In the genomic region with DNA sequence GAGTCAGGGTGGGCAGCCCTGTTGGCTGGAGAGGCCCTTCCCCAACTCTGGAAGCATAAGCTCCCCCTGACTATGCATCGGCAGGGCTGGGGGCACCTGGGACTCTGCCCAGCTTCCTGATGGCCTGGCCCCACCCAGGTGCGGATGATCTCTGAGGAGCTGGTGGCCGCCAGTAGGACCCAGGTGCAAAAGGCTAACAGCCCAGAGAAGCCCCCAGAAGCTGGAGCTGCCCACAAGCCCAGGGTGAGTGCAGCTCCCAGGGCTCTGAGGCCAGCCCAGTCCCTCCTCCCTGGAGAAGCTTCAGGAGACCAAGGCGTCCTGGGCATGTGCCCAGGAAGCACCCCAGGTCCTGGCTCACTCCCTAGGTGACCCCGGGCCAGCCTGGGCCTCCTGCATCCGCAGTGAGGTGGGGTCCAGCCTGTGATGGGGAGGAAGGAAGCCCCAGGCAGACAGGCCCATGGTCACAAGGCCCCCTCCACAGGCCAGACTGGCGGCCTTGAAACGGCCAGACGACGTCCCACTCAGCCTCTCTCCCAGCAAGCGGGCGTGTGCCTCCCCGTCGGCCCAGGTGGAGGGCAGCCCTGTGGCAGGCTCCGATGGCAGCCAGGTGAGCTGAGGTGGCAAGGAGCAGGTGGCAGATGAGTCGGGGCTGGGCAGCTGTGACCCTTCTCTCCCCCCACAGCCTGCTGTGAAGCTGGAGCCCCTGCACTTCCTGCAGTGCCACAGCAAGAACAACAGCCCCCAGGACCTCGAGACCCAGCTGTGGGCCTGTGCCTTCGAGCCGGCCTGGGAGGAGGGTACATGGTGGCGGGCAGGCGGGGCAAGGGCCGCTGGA, we compare ENCODE assay signal across 25 cellular contexts. TPM values are rescaled to one million over a fixed set of nuclear protein-coding genes. Genes with fewer than 3 reads are reported as not detected.
A peak's percentile ranks its signal among the peaks of the same experiment; 100 is the strongest.
DNase-seq lines count a peak whose midpoint lies in the region; ATAC-seq, FAIRE-seq and TF ChIP-seq lines count a peak whose summit lies in the region.
"Had no signal": no experiment of that assay in that cellular context is flagged by ENCODE, and none has a peak within 500 bp of the region (broad histone marks: within the 10 kb centered on the region; RNA-seq: fewer than 3 reads in every experiment).

No MANE protein-coding gene starts in this region.

- H3K4me2 ChIP-seq in mammary epithelial cell (ENCODE audit: insufficient read depth, low read depth, low read length) (no peak overlapping the region), OCI-LY1 (ENCODE audit: low read length) (peak overlapping the region; percentile 51; the same call in 1 of the 2 replicates), HepG2 (ENCODE audit: low read depth, low read length) (no peak overlapping the region)
- H3K4me2 ChIP-seq: GM23338, hepatocyte had no signal

- H3K79me2 ChIP-seq in mammary epithelial cell (ENCODE audit: insufficient read depth, low read length): peaks cover 26% of the 10 kb centered on the region
- peaks cover 12% of the 10 kb centered on the region for H3K79me2 ChIP-seq in OCI-LY1 (ENCODE audit: insufficient read depth, low read length)
- H3K79me2 ChIP-seq in HepG2 (ENCODE audit: insufficient read depth, low read length): peaks cover 13% of the 10 kb centered on the region

- TF ChIP-seq RAD21 in HepG2 (CRISPR knock-in tag; IDR thresholded peaks at IDR 0.05): no peak

- no peaks in the 10 kb centered on the region for H3K9me2 ChIP-seq in OCI-LY1 (ENCODE audit: low read depth, low read length)

- in situ Hi-C loops in mammary epithelial cell (cut with MboI; ENCODE audit: low sequenced_read_pairs in 2 of 2) (no loop called here), HepG2 (cut with HindIII; ENCODE audit: extremely low pct_ligation_motif_present, low pct_unique_long_range_greater_than_20kb) (no loop called here)

- peaks cover 15% of the 10 kb centered on the region for H3K36me3 Mint-ChIP-seq in MCF 10A (ENCODE audit: insufficient read depth, unreplicated experiment)
- H3K36me3 Mint-ChIP-seq: activated naive CD8-positive, alpha-beta T cell treated with anti-CD3 and anti-CD28 coated beads for 36 hours; CD4-positive, CD25-positive, alpha-beta regulatory T cell; IgD-negative memory B cell had no signal

- H3K4me3 ChIP-seq in mammary epithelial cell (replicated peaks in 1 of 3; ENCODE audit: insufficient read depth in 1 of 3, low read depth in 2 of 3, low read length in 3 of 3): no peak overlapping the region
- no peak overlapping the region for H3K4me3 ChIP-seq in OCI-LY1 (ENCODE audit: low read depth, low read length, poor library complexity, severe bottlenecking)
- no peak overlapping the region for H3K4me3 ChIP-seq in HepG2 (replicated peaks in 1 of 3; ENCODE audit: insufficient read depth in 1 of 3, low read depth in 2 of 3, low read length in 3 of 3)
- H3K4me3 ChIP-seq in suprapubic skin: no peak overlapping the region
- H3K4me3 ChIP-seq: gastroesophageal sphincter, GM23338, hepatocyte had no signal

- H2AFZ ChIP-seq in mammary epithelial cell (ENCODE audit: low read depth, low read length) (no peak overlapping the region), OCI-LY1 (ENCODE audit: low read length) (no peak overlapping the region), HepG2 (ENCODE audit: low read length) (no peak overlapping the region)
- H2AFZ ChIP-seq: GM23338, hepatocyte had no signal

- peaks cover 11% of the 10 kb centered on the region for H3K4me1 Mint-ChIP-seq in MCF 10A (ENCODE audit: insufficient read depth, unreplicated experiment)

- dilution Hi-C loops in mammary epithelial cell (cut with HindIII; ENCODE audit: low sequenced_read_pairs): no loop called here

- no peak for TF ChIP-seq EP300 in HepG2 (IDR thresholded peaks at IDR 0.05; ENCODE audit: low read depth in 2 of 2, low read length in 2 of 2)
- TF ChIP-seq EP300 in HepG2 (CRISPR knock-in tag; IDR thresholded peaks at IDR 0.05; ENCODE audit: borderline replicate concordance): no peak
- TF ChIP-seq EP300 in suprapubic skin (IDR thresholded peaks at IDR 0.05): no peak

- no peaks in the 10 kb centered on the region for H3K9me3 Mint-ChIP-seq in MCF 10A (ENCODE audit: unreplicated experiment)
- H3K9me3 Mint-ChIP-seq: activated naive CD8-positive, alpha-beta T cell treated with anti-CD3 and anti-CD28 coated beads for 36 hours; CD4-positive, CD25-positive, alpha-beta regulatory T cell; IgD-negative memory B cell; memory B cell; stimulated activated effector memory CD8-positive, alpha-beta T cell treated with anti-CD3 and anti-CD28 coated beads, Interleukin-12 subunit alpha, Interleukin-12 subunit beta, amount 100 ng/mL, for 72 hours had no signal

- H3K9me3 ChIP-seq in mammary epithelial cell (replicated peaks; ENCODE audit: insufficient read depth, low read length) (no peaks in the 10 kb centered on the region), OCI-LY1 (ENCODE audit: low read length) (no peaks in the 10 kb centered on the region), HepG2 (ENCODE audit: low read length) (no peaks in the 10 kb centered on the region), suprapubic skin (no peaks in the 10 kb centered on the region)
- H3K9me3 ChIP-seq: gastroesophageal sphincter had no signal

- H3K4me1 ChIP-seq in mammary epithelial cell (ENCODE audit: insufficient read depth, low read length): peaks cover 12% of the 10 kb centered on the region
- peaks cover 33% of the 10 kb centered on the region for H3K4me1 ChIP-seq in OCI-LY1 (ENCODE audit: insufficient read depth, low read length, severe bottlenecking)
- peaks cover 27% of the 10 kb centered on the region for H3K4me1 ChIP-seq in HepG2 (ENCODE audit: insufficient read depth, low read length)
- H3K4me1 ChIP-seq in suprapubic skin: peaks cover 34% of the 10 kb centered on the region

- TF ChIP-seq POLR2A in HepG2 (IDR thresholded peaks at IDR 0.05; ENCODE audit: insufficient read depth in 1 of 2, low read depth in 2 of 2, low read length in 2 of 2): no peak
- TF ChIP-seq POLR2A in suprapubic skin (IDR thresholded peaks at IDR 0.05): no peak

- H3K4me3 Mint-ChIP-seq in MCF 10A (ENCODE audit: unreplicated experiment): no peak overlapping the region
- H3K4me3 Mint-ChIP-seq: activated naive CD8-positive, alpha-beta T cell treated with anti-CD3 and anti-CD28 coated beads for 36 hours; memory B cell; stimulated activated effector memory CD8-positive, alpha-beta T cell treated with anti-CD3 and anti-CD28 coated beads, Interleukin-12 subunit alpha, Interleukin-12 subunit beta, amount 100 ng/mL, for 72 hours had no signal

- H3K27me3 ChIP-seq in mammary epithelial cell (ENCODE audit: insufficient read depth, low read length): no peaks in the 10 kb centered on the region
- H3K27me3 ChIP-seq in OCI-LY1 (ENCODE audit: insufficient read depth, low read length): no peaks in the 10 kb centered on the region
- peaks cover 0 to 5% of the 10 kb centered on the region in 2 experiments; a peak in 2 of 5 replicates for H3K27me3 ChIP-seq in HepG2 (ENCODE audit: control insufficient read depth in 1 of 2, insufficient read depth in 2 of 2, low read length in 2 of 2)
- no peaks in the 10 kb centered on the region for H3K27me3 ChIP-seq in suprapubic skin
- H3K27me3 ChIP-seq: gastroesophageal sphincter, hepatocyte had no signal

- H3K9ac ChIP-seq in mammary epithelial cell (ENCODE audit: insufficient read depth, low read length) (no peak overlapping the region), OCI-LY1 (ENCODE audit: low read length) (no peak overlapping the region), HepG2 (ENCODE audit: insufficient read depth, low read depth, low read length) (no peak overlapping the region)

- H4K20me1 ChIP-seq in mammary epithelial cell (ENCODE audit: insufficient read depth, low read length): no peaks in the 10 kb centered on the region
- no peaks in the 10 kb centered on the region for H4K20me1 ChIP-seq in OCI-LY1 (ENCODE audit: insufficient read depth, low read length)
- no peaks in the 10 kb centered on the region for H4K20me1 ChIP-seq in HepG2 (ENCODE audit: insufficient read depth, low read length)

- ATAC-seq in HepG2: no peak
- ATAC-seq: gastroesophageal sphincter; GM23338; stimulated activated effector memory CD8-positive, alpha-beta T cell treated with anti-CD3 and anti-CD28 coated beads, Interleukin-12 subunit alpha, Interleukin-12 subunit beta, amount 100 ng/mL, for 72 hours had no signal

- no peak for FAIRE-seq in HepG2 (lab: Jason Lieb, UNC)
- FAIRE-seq: colon had no signal

- intact Hi-C loops in MCF 10A (cut with micrococcal nuclease) (no loop called here), mammary epithelial cell (cut with micrococcal nuclease) (no loop called here), HepG2 (cut with micrococcal nuclease; ENCODE audit: unreplicated experiment) (no loop called here)

- CTCF ChIA-PET in MCF 10A (lab: Yijun Ruan, JAX) (no interaction called here), mammary epithelial cell (lab: Charles Lee; ENCODE audit: low non-redundant PET) (no interaction called here), HepG2 (lab: Yijun Ruan, JAX; ENCODE audit: low intra/inter-chr PET ratio, low total read pairs) (no interaction called here)

- H3K27ac ChIP-seq in mammary epithelial cell (ENCODE audit: insufficient read depth, low read depth, low read length) (no peak overlapping the region), OCI-LY1 (ENCODE audit: low read depth, low read length, poor library complexity, severe bottlenecking) (no peak overlapping the region), HepG2 (ENCODE audit: extremely low read length, insufficient read depth, low read length) (no peak overlapping the region), suprapubic skin (no peak overlapping the region)
- H3K27ac ChIP-seq: gastroesophageal sphincter, hepatocyte had no signal

- no peaks in the 10 kb centered on the region for H3K36me3 ChIP-seq in mammary epithelial cell (ENCODE audit: insufficient read depth, low read length)
- peaks cover 49% of the 10 kb centered on the region for H3K36me3 ChIP-seq in OCI-LY1 (ENCODE audit: insufficient read depth, low read length)
- peaks cover 0 to 2% of the 10 kb centered on the region in 2 experiments; a peak in 2 of 5 replicates for H3K36me3 ChIP-seq in HepG2 (replicated peaks in 1 of 2; ENCODE audit: control insufficient read depth in 1 of 2, insufficient read depth in 2 of 2, low read length in 2 of 2)
- peaks cover 39% of the 10 kb centered on the region for H3K36me3 ChIP-seq in suprapubic skin

- TF ChIP-seq CTCF in MCF 10A (IDR thresholded peaks at IDR 0.05; ENCODE audit: unreplicated experiment) (no peak), mammary epithelial cell (conservative IDR thresholded peaks at IDR 0.05 in 1 of 2, IDR thresholded peaks at IDR 0.05 in 1 of 2; ENCODE audit: extremely low read depth in 1 of 2, insufficient read depth in 1 of 2, low read depth in 1 of 2, low read length in 2 of 2) (no peak), OCI-LY1 (IDR thresholded peaks at IDR 0.05; ENCODE audit: low read length) (no peak), HepG2 (CRISPR knock-in tag; IDR thresholded peaks at IDR 0.05) (no peak), suprapubic skin (IDR thresholded peaks at IDR 0.05) (no peak)

- no peaks in the 10 kb centered on the region for H3K27me3 Mint-ChIP-seq in MCF 10A (ENCODE audit: insufficient read depth, unreplicated experiment)
- H3K27me3 Mint-ChIP-seq: activated naive CD8-positive, alpha-beta T cell treated with anti-CD3 and anti-CD28 coated beads for 36 hours; CD4-positive, CD25-positive, alpha-beta regulatory T cell; IgD-negative memory B cell; memory B cell had no signal

- DNase-seq in MCF 10A (ENCODE audit: unreplicated experiment) (no peak), mammary epithelial cell (no peak), HepG2 (ENCODE audit: low spot score) (no peak), suprapubic skin (ENCODE audit: low spot score in 2 of 2) (peak; percentile 61 to 65), NCI-H524 (lab: John Stamatoyannopoulos, UW) (no peak), mesenteric fat pad (ENCODE audit: low spot score) (no peak), NCI-H510A (lab: John Stamatoyannopoulos, UW) (no peak)
- DNase-seq: 8988T; activated effector memory CD4-positive, alpha-beta T cell treated with anti-CD3 and anti-CD28 coated beads, Interleukin-2, amount 50 U/mL, for 16 hours; activated T-cell treated with anti-CD3 and anti-CD28 coated beads for 4 hours; DMS79 treated with DMSO at 0.1 percent for 48 hours; GF-D8; NCI-H1048; SHP77; stimulated activated CD4-positive, alpha-beta T cell treated with anti-CD3 and anti-CD28 coated beads, Interleukin-15, amount 100 ng/mL, for 24 hours had no signal

- no TSS peak for BruUV-seq in MCF 10A (replicated peaks; lab: Mats Ljungman, UMichigan)
- BruUV-seq in mammary epithelial cell (replicated peaks; lab: Mats Ljungman, UMichigan): no TSS peak
- BruUV-seq in HepG2 (replicated peaks; lab: Mats Ljungman, UMichigan): no TSS peak

- 90% methylated on average over 21 of the region's 22 CpGs for WGBS in mammary epithelial cell (ENCODE audit: low coverage, missing lambda C conversion rate)
- 92% methylated on average over 14 of the region's 22 CpGs for WGBS in HepG2 (ENCODE audit: low lambda C conversion rate)
- 86% methylated on average over 6 of the region's 22 CpGs for WGBS in suprapubic skin

- POLR2A ChIA-PET in MCF 10A (lab: Yijun Ruan, JAX): no interaction called here
- POLR2A ChIA-PET in HepG2 (lab: Yijun Ruan, JAX): no interaction called here

- peak overlapping the region; percentile 31 for H3K27ac Mint-ChIP-seq in MCF 10A (ENCODE audit: low read depth, unreplicated experiment)
- H3K27ac Mint-ChIP-seq: CD4-positive, CD25-positive, alpha-beta regulatory T cell; GM23338; memory B cell; stimulated activated effector memory CD8-positive, alpha-beta T cell treated with anti-CD3 and anti-CD28 coated beads, Interleukin-12 subunit alpha, Interleukin-12 subunit beta, amount 100 ng/mL, for 72 hours had no signal

- H3F3A ChIP-seq in OCI-LY1 (ENCODE audit: insufficient read depth, low read length): no peaks in the 10 kb centered on the region

RNA-seq across cellular contexts. Expression of a gene that starts 3.0 kb away (rescaled TPM):
- 15.6 and 18.9 TPM in 2 replicates for total RNA-seq in MCF 10A (2022)
- total RNA-seq in mammary epithelial cell: 10 to 100 TPM; 17.8 to 18.3 TPM
- 18.0 TPM for polyA plus RNA-seq in mammary epithelial cell
- 10.0 TPM for polyA minus RNA-seq in mammary epithelial cell
- 14.5 and 16.3 TPM in 2 replicates for total RNA-seq in HepG2 (2016; rRNA removed; fragmentation: Illumina TruSeq; extraction: Trizol)
- 6.5 and 7.5 TPM in 2 replicates for total RNA-seq in HepG2 (2016; cell fraction: cytosol; rRNA removed; fragmentation: Illumina TruSeq; extraction: Trizol; ENCODE audit: low read depth)
- total RNA-seq in HepG2 (2016; cell fraction: insoluble cytoplasmic fraction; rRNA removed; fragmentation: Illumina TruSeq; extraction: Trizol): 14.1 and 16.9 TPM in 2 replicates
- 9.7 and 10.1 TPM in 2 replicates for total RNA-seq in HepG2 (2016; cell fraction: membrane; rRNA removed; fragmentation: Illumina TruSeq; extraction: Trizol)
- total RNA-seq in HepG2 (2016; cell fraction: nucleus; rRNA removed; fragmentation: Illumina TruSeq; extraction: Trizol): 10.3 and 12.9 TPM in 2 replicates
- polyA plus RNA-seq in HepG2 (2011; rRNA removed): 8.5 and 12.7 TPM in 2 replicates
- 7.5 and 11.4 TPM in 2 replicates for polyA plus RNA-seq in HepG2 (2011; cell fraction: cytosol; rRNA removed)
- polyA plus RNA-seq in HepG2 (2011; cell fraction: nucleus; rRNA removed): 30.8 and 31.0 TPM in 2 replicates
- polyA plus RNA-seq in HepG2 (2012): 4.2 and 6.2 TPM in 2 replicates
- 4.2 and 4.7 TPM in 2 replicates for polyA plus RNA-seq in HepG2 (2016; cell fraction: cytosol; fragmentation: Illumina TruSeq; extraction: Trizol; ENCODE audit: low read depth)
- 13.6 and 16.5 TPM in 2 replicates for polyA plus RNA-seq in HepG2 (2016; cell fraction: insoluble cytoplasmic fraction; fragmentation: Illumina TruSeq; extraction: Trizol; ENCODE audit: low read depth)
- polyA plus RNA-seq in HepG2 (2016; cell fraction: membrane; fragmentation: Illumina TruSeq; extraction: Trizol; ENCODE audit: low read depth): 5.9 TPM in 2 replicates
- 19.3 and 20.0 TPM in 2 replicates for polyA plus RNA-seq in HepG2 (2016; cell fraction: nucleus; fragmentation: Illumina TruSeq; extraction: Trizol; ENCODE audit: insufficient read depth, low read depth)
- polyA minus RNA-seq in HepG2 (2011; rRNA and poly(A)+ RNA removed; ENCODE audit: low replicate concordance): 17.3 and 19.5 TPM in 2 replicates
- polyA minus RNA-seq in HepG2 (2011; cell fraction: cytosol; rRNA and poly(A)+ RNA removed): 6.9 and 9.8 TPM in 2 replicates
- 4.5 and 6.4 TPM in 2 replicates for polyA minus RNA-seq in HepG2 (2011; cell fraction: nucleus; rRNA and poly(A)+ RNA removed)
- 10 to 100 TPM in 3 of 4 donors, 1 to 10 TPM in 1; 9.8 to 19.2 (median 16.4) TPM for total RNA-seq in suprapubic skin
- total RNA-seq in mesenteric fat pad: 14.8 TPM

RNA-seq across cellular contexts. Expression of a gene that starts 3.1 kb away (rescaled TPM):
- 5.9 and 10.3 TPM in 2 replicates for total RNA-seq in MCF 10A (2022)
- 10 to 100 TPM in 1 of 2 donors, 1 to 10 TPM in 1; 9.2 to 12.5 TPM for total RNA-seq in mammary epithelial cell
- polyA plus RNA-seq in mammary epithelial cell: 5.3 TPM
- polyA minus RNA-seq in mammary epithelial cell: 0.41 TPM
- total RNA-seq in HepG2 (2016; rRNA removed; fragmentation: Illumina TruSeq; extraction: Trizol): 8.7 and 8.8 TPM in 2 replicates
- total RNA-seq in HepG2 (2016; cell fraction: cytosol; rRNA removed; fragmentation: Illumina TruSeq; extraction: Trizol; ENCODE audit: low read depth): 2.1 and 2.5 TPM in 2 replicates
- total RNA-seq in HepG2 (2016; cell fraction: insoluble cytoplasmic fraction; rRNA removed; fragmentation: Illumina TruSeq; extraction: Trizol): 6.9 and 9.3 TPM in 2 replicates
- total RNA-seq in HepG2 (2016; cell fraction: membrane; rRNA removed; fragmentation: Illumina TruSeq; extraction: Trizol): 6.9 and 7.4 TPM in 2 replicates
- 3.8 and 3.9 TPM in 2 replicates for total RNA-seq in HepG2 (2016; cell fraction: nucleus; rRNA removed; fragmentation: Illumina TruSeq; extraction: Trizol)
- polyA plus RNA-seq in HepG2 (2011; rRNA removed): 2.6 and 3.4 TPM in 2 replicates
- polyA plus RNA-seq in HepG2 (2011; cell fraction: cytosol; rRNA removed): 3.1 and 5.0 TPM in 2 replicates
- polyA plus RNA-seq in HepG2 (2011; cell fraction: nucleus; rRNA removed): 3.8 and 3.9 TPM in 2 replicates
- polyA plus RNA-seq in HepG2 (2012): 3.5 and 3.6 TPM in 2 replicates
- polyA plus RNA-seq in HepG2 (2016; cell fraction: cytosol; fragmentation: Illumina TruSeq; extraction: Trizol; ENCODE audit: low read depth): 2.2 and 2.6 TPM in 2 replicates
- 7.8 and 9.2 TPM in 2 replicates for polyA plus RNA-seq in HepG2 (2016; cell fraction: insoluble cytoplasmic fraction; fragmentation: Illumina TruSeq; extraction: Trizol; ENCODE audit: low read depth)
- 4.0 and 4.1 TPM in 2 replicates for polyA plus RNA-seq in HepG2 (2016; cell fraction: membrane; fragmentation: Illumina TruSeq; extraction: Trizol; ENCODE audit: low read depth)
- polyA plus RNA-seq in HepG2 (2016; cell fraction: nucleus; fragmentation: Illumina TruSeq; extraction: Trizol; ENCODE audit: insufficient read depth, low read depth): 6.3 and 7.8 TPM in 2 replicates
- polyA minus RNA-seq in HepG2 (2011; rRNA and poly(A)+ RNA removed; ENCODE audit: low replicate concordance): 3.9 and 4.8 TPM in 2 replicates
- polyA minus RNA-seq in HepG2 (2011; cell fraction: cytosol; rRNA and poly(A)+ RNA removed): 1.2 and 2.4 TPM in 2 replicates
- polyA minus RNA-seq in HepG2 (2011; cell fraction: nucleus; rRNA and poly(A)+ RNA removed): 3.6 and 5.1 TPM in 2 replicates
- total RNA-seq in suprapubic skin: 10 to 100 TPM; 17.9 to 41.1 (median 26.7) TPM
- 7.0 TPM for total RNA-seq in mesenteric fat pad

RNA-seq across cellular contexts. Expression of a gene that starts 10.9 kb away (rescaled TPM):
- total RNA-seq in MCF 10A (2022) (50.0 and 51.4 TPM in 2 replicates), mammary epithelial cell (10 to 100 TPM; 19.3 to 50.5 TPM), HepG2 (2016; rRNA removed; fragmentation: Illumina TruSeq; extraction: Trizol) (35.2 and 41.2 TPM in 2 replicates), suprapubic skin (10 to 100 TPM in 3 of 4 donors, 1 to 10 TPM in 1; 9.5 to 29.0 (median 19.3) TPM), mesenteric fat pad (43.6 TPM)
- polyA plus RNA-seq in mammary epithelial cell (75.1 TPM), HepG2 (2011; rRNA removed) (62.1 and 71.4 TPM in 2 replicates)
- polyA minus RNA-seq in mammary epithelial cell: 5.2 TPM
- total RNA-seq in HepG2 (2016; cell fraction: cytosol; rRNA removed; fragmentation: Illumina TruSeq; extraction: Trizol; ENCODE audit: low read depth): 119 and 146 TPM in 2 replicates
- 35.0 and 41.9 TPM in 2 replicates for total RNA-seq in HepG2 (2016; cell fraction: insoluble cytoplasmic fraction; rRNA removed; fragmentation: Illumina TruSeq; extraction: Trizol)
- total RNA-seq in HepG2 (2016; cell fraction: membrane; rRNA removed; fragmentation: Illumina TruSeq; extraction: Trizol): 82.2 and 106 TPM in 2 replicates
- total RNA-seq in HepG2 (2016; cell fraction: nucleus; rRNA removed; fragmentation: Illumina TruSeq; extraction: Trizol): 40.9 and 44.1 TPM in 2 replicates
- polyA plus RNA-seq in HepG2 (2011; cell fraction: cytosol; rRNA removed): 81.1 and 104 TPM in 2 replicates
- polyA plus RNA-seq in HepG2 (2011; cell fraction: nucleus; rRNA removed): 40.7 and 50.5 TPM in 2 replicates
- polyA plus RNA-seq in HepG2 (2012): 30.4 and 45.2 TPM in 2 replicates
- polyA plus RNA-seq in HepG2 (2016; cell fraction: cytosol; fragmentation: Illumina TruSeq; extraction: Trizol; ENCODE audit: low read depth): 314 and 406 TPM in 2 replicates
- polyA plus RNA-seq in HepG2 (2016; cell fraction: insoluble cytoplasmic fraction; fragmentation: Illumina TruSeq; extraction: Trizol; ENCODE audit: low read depth): 70.0 and 80.5 TPM in 2 replicates
- 181 and 221 TPM in 2 replicates for polyA plus RNA-seq in HepG2 (2016; cell fraction: membrane; fragmentation: Illumina TruSeq; extraction: Trizol; ENCODE audit: low read depth)
- 46.8 and 47.8 TPM in 2 replicates for polyA plus RNA-seq in HepG2 (2016; cell fraction: nucleus; fragmentation: Illumina TruSeq; extraction: Trizol; ENCODE audit: insufficient read depth, low read depth)
- 35.3 and 37.3 TPM in 2 replicates for polyA minus RNA-seq in HepG2 (2011; rRNA and poly(A)+ RNA removed; ENCODE audit: low replicate concordance)
- 6.2 and 9.8 TPM in 2 replicates for polyA minus RNA-seq in HepG2 (2011; cell fraction: cytosol; rRNA and poly(A)+ RNA removed)
- 81.7 and 112 TPM in 2 replicates for polyA minus RNA-seq in HepG2 (2011; cell fraction: nucleus; rRNA and poly(A)+ RNA removed)

RNA-seq across cellular contexts. Expression of a gene that starts 34.4 kb away (rescaled TPM):
- total RNA-seq in MCF 10A (2022) (9.1 and 15.4 TPM in 2 replicates), mammary epithelial cell (10 to 100 TPM; 17.3 to 28.0 TPM), HepG2 (2016; rRNA removed; fragmentation: Illumina TruSeq; extraction: Trizol) (6.0 and 6.1 TPM in 2 replicates), suprapubic skin (1 to 10 TPM; 4.3 to 7.0 (median 5.0) TPM), mesenteric fat pad (33.7 TPM)
- polyA plus RNA-seq in mammary epithelial cell (10.7 TPM), HepG2 (2011; rRNA removed) (3.0 and 5.6 TPM in 2 replicates)
- polyA minus RNA-seq in mammary epithelial cell: 13.6 TPM
- total RNA-seq in HepG2 (2016; cell fraction: cytosol; rRNA removed; fragmentation: Illumina TruSeq; extraction: Trizol; ENCODE audit: low read depth): 2.1 and 3.0 TPM in 2 replicates
- 3.2 and 5.4 TPM in 2 replicates for total RNA-seq in HepG2 (2016; cell fraction: insoluble cytoplasmic fraction; rRNA removed; fragmentation: Illumina TruSeq; extraction: Trizol)
- total RNA-seq in HepG2 (2016; cell fraction: membrane; rRNA removed; fragmentation: Illumina TruSeq; extraction: Trizol): 6.5 and 8.2 TPM in 2 replicates
- total RNA-seq in HepG2 (2016; cell fraction: nucleus; rRNA removed; fragmentation: Illumina TruSeq; extraction: Trizol): 2.8 and 3.3 TPM in 2 replicates
- polyA plus RNA-seq in HepG2 (2011; cell fraction: cytosol; rRNA removed): 4.7 and 7.5 TPM in 2 replicates
- 4.1 and 5.2 TPM in 2 replicates for polyA plus RNA-seq in HepG2 (2011; cell fraction: nucleus; rRNA removed)
- polyA plus RNA-seq in HepG2 (2012): 2.1 and 3.0 TPM in 2 replicates
- polyA plus RNA-seq in HepG2 (2016; cell fraction: cytosol; fragmentation: Illumina TruSeq; extraction: Trizol; ENCODE audit: low read depth): 3.6 and 4.2 TPM in 2 replicates
- 4.2 and 4.4 TPM in 2 replicates for polyA plus RNA-seq in HepG2 (2016; cell fraction: insoluble cytoplasmic fraction; fragmentation: Illumina TruSeq; extraction: Trizol; ENCODE audit: low read depth)
- 7.2 and 7.3 TPM in 2 replicates for polyA plus RNA-seq in HepG2 (2016; cell fraction: membrane; fragmentation: Illumina TruSeq; extraction: Trizol; ENCODE audit: low read depth)
- polyA plus RNA-seq in HepG2 (2016; cell fraction: nucleus; fragmentation: Illumina TruSeq; extraction: Trizol; ENCODE audit: insufficient read depth, low read depth): 3.2 and 3.6 TPM in 2 replicates
- 17.1 and 29.8 TPM in 2 replicates for polyA minus RNA-seq in HepG2 (2011; rRNA and poly(A)+ RNA removed; ENCODE audit: low replicate concordance)
- polyA minus RNA-seq in HepG2 (2011; cell fraction: cytosol; rRNA and poly(A)+ RNA removed): 3.8 and 4.9 TPM in 2 replicates
- 1.7 and 3.0 TPM in 2 replicates for polyA minus RNA-seq in HepG2 (2011; cell fraction: nucleus; rRNA and poly(A)+ RNA removed)

RNA-seq across cellular contexts. Expression of a gene that starts 49.8 kb away (rescaled TPM):
- total RNA-seq in MCF 10A (2022) (0.70 and 0.81 TPM in 2 replicates), mammary epithelial cell (under 1 TPM; 0.67 to 0.75 TPM), HepG2 (2016; rRNA removed; fragmentation: Illumina TruSeq; extraction: Trizol) (0.48 and 0.82 TPM in 2 replicates), suprapubic skin (10 to 100 TPM; 26.5 to 30.7 (median 28.4) TPM), mesenteric fat pad (16.3 TPM)
- polyA plus RNA-seq in mammary epithelial cell (0.51 TPM), HepG2 (2011; rRNA removed) (1.3 and 2.6 TPM in 2 replicates)
- polyA minus RNA-seq in mammary epithelial cell: 0.67 TPM
- 0.40 TPM in 1 of 2 replicates, not detected in the other for total RNA-seq in HepG2 (2016; cell fraction: cytosol; rRNA removed; fragmentation: Illumina TruSeq; extraction: Trizol; ENCODE audit: low read depth)
- total RNA-seq in HepG2 (2016; cell fraction: insoluble cytoplasmic fraction; rRNA removed; fragmentation: Illumina TruSeq; extraction: Trizol): 0.48 and 0.54 TPM in 2 replicates
- 0.22 and 0.69 TPM in 2 replicates for total RNA-seq in HepG2 (2016; cell fraction: membrane; rRNA removed; fragmentation: Illumina TruSeq; extraction: Trizol)
- 0.65 and 0.69 TPM in 2 replicates for total RNA-seq in HepG2 (2016; cell fraction: nucleus; rRNA removed; fragmentation: Illumina TruSeq; extraction: Trizol)
- 0.49 and 0.63 TPM in 2 replicates for polyA plus RNA-seq in HepG2 (2011; cell fraction: cytosol; rRNA removed)
- polyA plus RNA-seq in HepG2 (2011; cell fraction: nucleus; rRNA removed): 9.9 and 11.0 TPM in 2 replicates
- polyA plus RNA-seq in HepG2 (2012): 2.7 and 2.8 TPM in 2 replicates
- polyA plus RNA-seq in HepG2 (2016; cell fraction: cytosol; fragmentation: Illumina TruSeq; extraction: Trizol; ENCODE audit: low read depth): 0.34 and 0.41 TPM in 2 replicates
- polyA plus RNA-seq in HepG2 (2016; cell fraction: insoluble cytoplasmic fraction; fragmentation: Illumina TruSeq; extraction: Trizol; ENCODE audit: low read depth): 0.11 and 0.87 TPM in 2 replicates
- polyA plus RNA-seq in HepG2 (2016; cell fraction: membrane; fragmentation: Illumina TruSeq; extraction: Trizol; ENCODE audit: low read depth): 0.22 and 0.66 TPM in 2 replicates
- 0.96 and 1.1 TPM in 2 replicates for polyA plus RNA-seq in HepG2 (2016; cell fraction: nucleus; fragmentation: Illumina TruSeq; extraction: Trizol; ENCODE audit: insufficient read depth, low read depth)
- polyA minus RNA-seq in HepG2 (2011; rRNA and poly(A)+ RNA removed; ENCODE audit: low replicate concordance): 1.8 and 5.0 TPM in 2 replicates
- polyA minus RNA-seq in HepG2 (2011; cell fraction: cytosol; rRNA and poly(A)+ RNA removed): 1.1 TPM in 1 of 2 replicates, not detected in the other
- polyA minus RNA-seq in HepG2 (2011; cell fraction: nucleus; rRNA and poly(A)+ RNA removed): 1.7 and 1.9 TPM in 2 replicates

Comparison
In these comparisons a context has a peak if more than half of its experiments do, and no peak if none do; other contexts are left out.
1. DNase-seq: peak in suprapubic skin (2 of 2); none in MCF 10A (single experiment), mammary epithelial cell (single experiment), HepG2 (single experiment), NCI-H524 (0 of 2), mesenteric fat pad (single experiment) and NCI-H510A (single experiment).